8 cellular contexts compared by ENCODE assay signal in the genomic region with DNA sequence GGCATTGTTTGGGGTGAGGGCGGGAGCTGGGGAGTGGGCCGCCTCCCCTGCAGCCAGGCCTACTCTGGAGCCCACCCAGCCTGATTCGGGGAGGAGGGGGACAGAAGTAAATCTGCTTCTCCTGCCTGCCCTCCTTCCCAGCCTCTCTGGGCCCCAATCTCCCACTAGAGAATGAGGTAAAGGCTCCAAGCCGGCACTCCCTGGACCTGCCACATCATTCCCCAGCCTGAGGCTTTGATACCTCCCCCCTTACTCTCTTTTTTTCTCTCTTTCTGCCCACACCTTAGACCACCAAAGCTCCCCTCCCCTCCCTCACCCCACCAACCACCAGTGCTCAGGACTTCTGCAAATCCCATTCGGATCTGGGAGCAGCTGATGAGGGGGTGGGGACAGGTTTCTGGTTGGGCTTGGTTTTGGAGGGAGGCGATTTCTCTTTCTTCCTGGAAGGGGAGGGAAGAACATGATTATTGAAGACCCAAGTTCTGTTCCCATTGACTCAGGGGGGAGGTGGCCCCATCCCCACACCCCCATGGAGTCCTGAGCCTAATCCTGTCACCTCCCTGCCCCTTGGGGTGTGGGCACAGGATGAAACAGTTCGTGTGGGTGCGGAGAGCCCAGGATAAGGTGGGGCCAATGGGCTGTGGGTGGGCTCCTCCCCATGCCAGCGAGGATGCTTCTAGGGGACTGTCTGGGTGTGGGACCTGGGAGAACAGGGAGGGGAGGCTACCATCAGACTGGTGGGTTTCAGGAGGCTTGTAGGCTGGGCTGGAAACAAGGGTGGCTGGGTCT. TPM values are rescaled to one million over a fixed set of nuclear protein-coding genes. Genes with fewer than 3 reads are reported as not detected.
DNase-seq lines count a peak whose midpoint lies in the region; ATAC-seq and TF ChIP-seq lines count a peak whose summit lies in the region.

No MANE protein-coding gene starts in this region.

- H3K27ac ChIP-seq in SK-N-SH (ENCODE audit: low read depth in 2 of 2, low read length in 1 of 2) = peak overlapping the region; percentile 90 to 98
- peak overlapping the region; percentile 95 for H3K27ac ChIP-seq in endodermal cell (ENCODE audit: low read depth, low read length)
- peak overlapping the region; percentile 99 for H3K27ac ChIP-seq in neural cell (ENCODE audit: low read length)

- WGBS in SK-N-SH (ENCODE audit: low lambda C conversion rate) = 10% methylated on average over 7 of the region's 9 CpGs
- WGBS in endodermal cell (ENCODE audit: insufficient coverage in 1 of 2, insufficient read length in 1 of 2), 2 experiments = 15 to 40% methylated on average over 4 to 8 of the region's 9 CpGs

- H3K4me3 Mint-ChIP-seq in endodermal cell = peak overlapping the region; percentile 84

- TF ChIP-seq RAD21 in SK-N-SH (IDR thresholded peaks at IDR 0.05; ENCODE audit: low read length) (no peak), neural cell (conservative IDR thresholded peaks at IDR 0.05) (no peak)

- TF ChIP-seq CTCF in SK-N-SH (IDR thresholded peaks at IDR 0.05) (no peak), endodermal cell (conservative IDR thresholded peaks at IDR 0.05) (no peak), neural cell (IDR thresholded peaks at IDR 0.05; ENCODE audit: poor library complexity, severe bottlenecking) (no peak)

- peaks cover 3% of the 10 kb centered on the region for H3F3A ChIP-seq in SK-N-SH (replicated peaks; ENCODE audit: insufficient read depth)
- no peaks in the 10 kb centered on the region for H3F3A ChIP-seq in neural cell (ENCODE audit: insufficient read depth, low read length, poor library complexity, severe bottlenecking)

- peak; percentile 79 for DNase-seq in H7
- peak; percentile 54 for DNase-seq in SK-N-SH
- no peak for DNase-seq in endodermal cell
- no peak for DNase-seq in NCI-H446 (lab: John Stamatoyannopoulos, UW)
- DNase-seq in Ammon's horn (ENCODE audit: low spot score) = no peak
- DNase-seq in cerebellar nuclear complex (lab: John Stamatoyannopoulos, UW) = no peak

- no peaks in the 10 kb centered on the region for H3K9me3 Mint-ChIP-seq in endodermal cell

- H3K36me3 ChIP-seq in H7 (replicated peaks; ENCODE audit: control insufficient read depth, insufficient read depth, low read length) = peaks cover 1% of the 10 kb centered on the region; the same call in 1 of the 2 replicates
- H3K36me3 ChIP-seq in SK-N-SH (replicated peaks in 1 of 2; ENCODE audit: control insufficient read depth in 1 of 2, insufficient read depth in 2 of 2, low read length in 1 of 2) = peaks cover 8 to 12% of the 10 kb centered on the region in 2 experiments
- peaks cover 23% of the 10 kb centered on the region for H3K36me3 ChIP-seq in endodermal cell (ENCODE audit: control insufficient read depth, insufficient read depth, low read length)
- no peaks in the 10 kb centered on the region for H3K36me3 ChIP-seq in neural cell (ENCODE audit: insufficient read depth, low read length)

- H3K4me3 ChIP-seq in H7 (ENCODE audit: insufficient read depth, low read depth, low read length) = peak overlapping the region; percentile 89
- peak overlapping the region; percentile 87 to 99 for H3K4me3 ChIP-seq in SK-N-SH (ENCODE audit: low read depth in 2 of 2, low read length in 1 of 2)
- peak overlapping the region; percentile 93 for H3K4me3 ChIP-seq in endodermal cell (ENCODE audit: low read length)
- peak overlapping the region; percentile 95 for H3K4me3 ChIP-seq in neural cell (ENCODE audit: low read length)

- POLR2A ChIA-PET in SK-N-SH (lab: Yijun Ruan, JAX) = interaction anchor here (0.7 to 1.3 kb wide), 3 partner anchors 15 to 67 kb away, joined by 3 read pairs; a partner anchor contains a TSS

- H4K20me1 ChIP-seq in SK-N-SH (ENCODE audit: insufficient read depth) = peaks cover 53% of the 10 kb centered on the region
- peaks cover 31% of the 10 kb centered on the region for H4K20me1 ChIP-seq in neural cell (ENCODE audit: insufficient read depth)

- H3K4me2 ChIP-seq in SK-N-SH (peak overlapping the region; percentile 76), neural cell (ENCODE audit: low read length) (peak overlapping the region; percentile 98)

- CTCF ChIA-PET in SK-N-SH (lab: Yijun Ruan, JAX) = interaction anchor here (1.6 to 5.6 kb wide), 2 partner anchors 26 to 31 kb away, joined by 3 to 49 read pairs; no protein-coding TSS in a partner anchor

- H3K79me2 ChIP-seq in SK-N-SH (ENCODE audit: insufficient read depth) = peaks cover 75% of the 10 kb centered on the region
- peaks cover 77% of the 10 kb centered on the region for H3K79me2 ChIP-seq in neural cell (replicated peaks; ENCODE audit: insufficient read depth, low read length)

- TF ChIP-seq EP300 in SK-N-SH (IDR thresholded peaks at IDR 0.05; ENCODE audit: borderline replicate concordance in 1 of 2, low read depth in 1 of 2, low read length in 1 of 2) (no peak), neural cell (conservative IDR thresholded peaks at IDR 0.05; ENCODE audit: poor library complexity, severe bottlenecking) (no peak)

- H3K27me3 Mint-ChIP-seq in endodermal cell (ENCODE audit: insufficient read depth) = peaks cover 24% of the 10 kb centered on the region

- H3K9me3 ChIP-seq in SK-N-SH = no peaks in the 10 kb centered on the region
- H3K9me3 ChIP-seq in endodermal cell (ENCODE audit: control insufficient read depth, low read length) = no peaks in the 10 kb centered on the region
- H3K9me3 ChIP-seq in neural cell (ENCODE audit: low read length) = no peaks in the 10 kb centered on the region

- peaks cover 13% of the 10 kb centered on the region for H3K36me3 Mint-ChIP-seq in endodermal cell (ENCODE audit: low read depth)

- no peak for ATAC-seq in HG03442 (IDR thresholded peaks at IDR 0.05; ENCODE audit: unreplicated experiment)

- H3K4me1 ChIP-seq in SK-N-SH (ENCODE audit: control insufficient read depth in 1 of 2, insufficient read depth in 2 of 2, low read depth in 1 of 2, low read length in 1 of 2) (peaks cover 36 to 50% of the 10 kb centered on the region in 2 experiments), endodermal cell (ENCODE audit: control insufficient read depth, insufficient read depth, low read length) (peaks cover 29% of the 10 kb centered on the region)

- H3K27ac Mint-ChIP-seq in endodermal cell = peak overlapping the region; percentile 85

- H2AFZ ChIP-seq in SK-N-SH (ENCODE audit: low read depth) (no peak overlapping the region), neural cell (ENCODE audit: low read depth, low read length) (peak overlapping the region; percentile 57)

- H3K27me3 ChIP-seq in H7 (ENCODE audit: control insufficient read depth, insufficient read depth, low read length) (peaks cover 26% of the 10 kb centered on the region), SK-N-SH (ENCODE audit: insufficient read depth) (no peaks in the 10 kb centered on the region), endodermal cell (ENCODE audit: control insufficient read depth, insufficient read depth, low read length, poor library complexity, severe bottlenecking) (no peaks in the 10 kb centered on the region), neural cell (ENCODE audit: insufficient read depth, low read depth, low read length) (no peaks in the 10 kb centered on the region)

- peaks cover 54% of the 10 kb centered on the region for H3K4me1 Mint-ChIP-seq in endodermal cell

- no peaks in the 10 kb centered on the region for H3K9me2 ChIP-seq in SK-N-SH
- H3K9me2 ChIP-seq in neural cell (ENCODE audit: insufficient read depth, low read length) = no peaks in the 10 kb centered on the region

- peak overlapping the region; percentile 98 for H3K9ac ChIP-seq in SK-N-SH
- peak overlapping the region; percentile 41 for H3K9ac ChIP-seq in endodermal cell (ENCODE audit: extremely low read depth, low read length, poor library complexity, severe bottlenecking)
- peak overlapping the region; percentile 98 for H3K9ac ChIP-seq in neural cell (ENCODE audit: low read length)

TF ChIP-seq in SK-N-SH, 30 proteins besides CTCF, POLR2A, EP300 and RAD21 (continues in another document):
- TF ChIP-seq MXI1 (IDR thresholded peaks at IDR 0.05; ENCODE audit: low read depth, low read length) (no peak), GABPA (IDR thresholded peaks at IDR 0.05; ENCODE audit: low read depth) (no peak)

RNA-seq across cellular contexts. Expression of a gene that starts 1.3 kb away (rescaled TPM):
- total RNA-seq in H7 (2014; rRNA removed; shearing (Covaris generic)) = 146 TPM in 2 replicates
- 40.6 and 69.9 TPM in 2 replicates for polyA plus RNA-seq in SK-N-SH (2012; rRNA removed)
- polyA plus RNA-seq in SK-N-SH (2012; cell fraction: cytosol; rRNA removed) = 78.2 and 85.1 TPM in 2 replicates
- 137 and 148 TPM in 2 replicates for polyA plus RNA-seq in SK-N-SH (2012; cell fraction: nucleus; rRNA removed)
- 100 to 1,000 TPM; 119 to 120 TPM for total RNA-seq in endodermal cell
- 121 TPM for polyA plus RNA-seq in endodermal cell (2013, experiment 1 of 2)
- 114 TPM for polyA plus RNA-seq in endodermal cell (2013, experiment 2 of 2)
- polyA plus RNA-seq in neural cell = 142 and 156 TPM in 2 replicates
- polyA minus RNA-seq in neural cell = 102 and 119 TPM in 2 replicates

RNA-seq across cellular contexts. Expression of a gene that starts 8.0 kb away (rescaled TPM):
- total RNA-seq in H7 (2014; rRNA removed; shearing (Covaris generic)) = 97.3 and 111 TPM in 2 replicates
- polyA plus RNA-seq in SK-N-SH (2012; rRNA removed) = 149 and 169 TPM in 2 replicates
- 172 and 173 TPM in 2 replicates for polyA plus RNA-seq in SK-N-SH (2012; cell fraction: cytosol; rRNA removed)
- polyA plus RNA-seq in SK-N-SH (2012; cell fraction: nucleus; rRNA removed) = 83.1 and 92.3 TPM in 2 replicates
- 10 to 100 TPM; 61.5 to 79.9 TPM for total RNA-seq in endodermal cell
- polyA plus RNA-seq in endodermal cell (2013, experiment 1 of 2) = 69.1 TPM
- polyA plus RNA-seq in endodermal cell (2013, experiment 2 of 2) = 71.4 TPM
- polyA plus RNA-seq in neural cell = 236 and 278 TPM in 2 replicates
- 76.0 and 81.1 TPM in 2 replicates for polyA minus RNA-seq in neural cell

RNA-seq across cellular contexts. Expression of a gene that starts 32.3 kb away (rescaled TPM):
- 1.6 TPM in 2 replicates for total RNA-seq in H7 (2014; rRNA removed; shearing (Covaris generic))
- 2.6 and 3.1 TPM in 2 replicates for polyA plus RNA-seq in SK-N-SH (2012; rRNA removed)
- 1.6 and 2.6 TPM in 2 replicates for polyA plus RNA-seq in SK-N-SH (2012; cell fraction: cytosol; rRNA removed)
- polyA plus RNA-seq in SK-N-SH (2012; cell fraction: nucleus; rRNA removed) = 2.3 and 2.6 TPM in 2 replicates
- under 1 TPM; 0.18 to 0.40 TPM for total RNA-seq in endodermal cell
- polyA plus RNA-seq in endodermal cell (2013, experiment 1 of 2) = 1.7 TPM
- polyA plus RNA-seq in endodermal cell (2013, experiment 2 of 2) = 1.7 TPM
- 0.98 TPM in 1 of 2 replicates, not detected in the other for polyA plus RNA-seq in neural cell
- not detected in 2 replicates for polyA minus RNA-seq in neural cell

Comparison
In these comparisons a context has a peak if more than half of its experiments do, and no peak if none do; other contexts are left out.
1. DNase-seq: peak in H7 (single experiment) and SK-N-SH (single experiment); none in endodermal cell (single experiment), NCI-H446 (0 of 2), Ammon's horn (single experiment) and cerebellar nuclear complex (0 of 2).
2. H3K9ac ChIP-seq: peak in every context shown above with its lines; median percentile 98 in SK-N-SH; 98 in neural cell; 41 in endodermal cell.
3. Peak in every context shown above with its lines, with median percentiles within 50 percentile points of each other: H3K4me3 ChIP-seq and H3K27ac ChIP-seq.